In genomic region chr3:42655980-42656679, GRCh38 we compare ENCODE assay signal across 10 cellular contexts. TPM values are rescaled to one million over a fixed set of nuclear protein-coding genes. Genes with fewer than 3 reads are reported as not detected.
DNase-seq lines count a peak whose midpoint lies in the region; ATAC-seq, FAIRE-seq and TF ChIP-seq lines count a peak whose summit lies in the region.
"Had no signal": no experiment of that assay in that cellular context is flagged by ENCODE, and none has a peak within 500 bp of the region (broad histone marks: within the 10 kb centered on the region; RNA-seq: fewer than 3 reads in every experiment).

No MANE protein-coding gene starts in this region.

- H3K9me3 ChIP-seq in BLaER1 = no peaks in the 10 kb centered on the region

- peak; percentile 31 for DNase-seq in RWPE1 (ENCODE audit: low spot score)
- peak; percentile 35 for DNase-seq in fibroblast of pulmonary artery (ENCODE audit: low read depth)
- DNase-seq in posterior vena cava (ENCODE audit: low spot score) = peak; percentile 77
- DNase-seq in RPMI8226 = no peak
- DNase-seq in GM19239 (ENCODE audit: insufficient read length, low spot score) = no peak
- DNase-seq in glomerular visceral epithelial cell (ENCODE audit: extremely low spot score) = no peak
- DNase-seq: kidney glomerular epithelial cell, NCI-H446 treated with DMSO at 0.1 percent for 48 hours had no signal

- intact Hi-C loops in posterior vena cava (cut with DNase I) = loop anchor here in 1 of 2 donors (5.0 to 10.0 kb wide), 2 partner anchors 51 to 86 kb away; partner anchors contain the start of gene NKTR

- H3K27me3 ChIP-seq in BLaER1 = no peaks in the 10 kb centered on the region

- H3K36me3 ChIP-seq in BLaER1 = peaks cover 10% of the 10 kb centered on the region; the same call in 1 of the 2 replicates

- TF ChIP-seq CTCF in RWPE1 (conservative IDR thresholded peaks at IDR 0.05; ENCODE audit: low read depth) = no peak
- TF ChIP-seq CTCF in fibroblast of pulmonary artery (IDR thresholded peaks at IDR 0.05; ENCODE audit: low read length, missing control alignments) = no peak

- H3K4me2 ChIP-seq in BLaER1 = peak overlapping the region; percentile 100

- H3K9ac ChIP-seq in BLaER1 = no peak overlapping the region

- H3K4me3 ChIP-seq in BLaER1 (no peak overlapping the region), fibroblast of pulmonary artery (replicated peaks; ENCODE audit: low read depth, low read length) (peak overlapping the region; percentile 86)

- ATAC-seq in GM19455 (IDR thresholded peaks at IDR 0.05; ENCODE audit: unreplicated experiment) = no peak

- H4K20me1 ChIP-seq in BLaER1 = peaks cover 11% of the 10 kb centered on the region

- peaks cover 92% of the 10 kb centered on the region for H3K4me1 ChIP-seq in BLaER1

- H3K27ac ChIP-seq in BLaER1 (peak overlapping the region; percentile 96), RWPE1 (peak overlapping the region; percentile 86)

- POLR2A ChIA-PET in RWPE1 (lab: Yijun Ruan, JAX; ENCODE audit: low non-redundant PET) = no interaction called here

- FAIRE-seq in GM19239 (lab: Jason Lieb, UNC) = no peak

- CTCF ChIA-PET in RWPE1 (lab: Yijun Ruan, JAX) = no interaction called here

RNA-seq across cellular contexts. Expression of gene ZBTB47, which starts 2.6 kb away (rescaled TPM):
- 100 to 1,000 TPM in 1 of 2 donors, 10 to 100 TPM in 1; 83.8 to 109 TPM for total RNA-seq in posterior vena cava

RNA-seq across cellular contexts. Expression of gene KLHL40, which starts 29.2 kb away (rescaled TPM):
- total RNA-seq in posterior vena cava = not detected

RNA-seq across cellular contexts. Expression of gene HHATL, which starts 46.5 kb away (rescaled TPM):
- 1 to 10 TPM in 1 of 2 donors, under 1 TPM in 1; 0.65 to 1.0 TPM for total RNA-seq in posterior vena cava

RNA-seq across cellular contexts. Expression of gene NKTR, which starts 55.6 kb away (rescaled TPM):
- 10 to 100 TPM; 75.2 to 78.0 TPM for total RNA-seq in posterior vena cava

Comparison
In these comparisons a context has a peak if more than half of its experiments do, and no peak if none do; other contexts are left out.
1. DNase-seq: peak in RWPE1 (single experiment), fibroblast of pulmonary artery (single experiment) and posterior vena cava (single experiment); none in RPMI8226 (single experiment), GM19239 (single experiment) and glomerular visceral epithelial cell (single experiment).